In the genomic region with DNA sequence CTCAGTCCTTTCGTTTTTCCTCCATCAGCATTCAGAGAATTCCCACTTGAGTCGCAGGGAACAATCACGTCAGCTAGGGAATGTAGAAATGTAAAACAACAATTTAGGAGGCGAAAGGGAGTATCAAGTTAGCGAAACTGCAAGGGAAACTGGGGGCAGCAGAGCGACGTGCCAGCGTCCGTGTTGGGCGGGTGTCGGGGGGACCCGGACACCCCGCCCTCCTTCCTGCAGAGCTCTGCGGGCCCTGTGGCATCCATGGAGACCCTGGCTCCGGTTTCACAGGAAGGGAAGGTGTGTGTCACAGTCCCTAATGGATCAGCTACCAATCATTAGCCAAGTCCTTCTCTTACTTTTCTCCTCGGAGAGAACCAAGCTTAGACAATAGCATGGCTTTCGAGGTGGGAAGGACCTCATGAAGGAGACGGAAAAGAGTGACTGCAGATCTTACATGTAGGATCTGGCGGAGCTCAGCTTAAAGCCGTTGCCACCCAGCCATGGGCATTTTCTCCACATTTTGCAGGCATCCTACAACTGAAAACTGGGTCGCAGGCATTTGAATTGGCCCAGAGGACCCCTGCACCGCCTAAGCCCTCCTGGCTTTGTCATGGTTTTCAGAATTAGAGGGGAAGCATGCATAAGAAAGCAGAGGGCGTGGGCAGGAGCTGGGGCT, we compare ENCODE assay signal across 12 cellular contexts. TPM values are rescaled to one million over a fixed set of nuclear protein-coding genes. Genes with fewer than 3 reads are reported as not detected.
DNase-seq lines count a peak whose midpoint lies in the region; ATAC-seq and TF ChIP-seq lines count a peak whose summit lies in the region.
"Had no signal": no experiment of that assay in that cellular context is flagged by ENCODE, and none has a peak within 500 bp of the region (broad histone marks: within the 10 kb centered on the region; RNA-seq: fewer than 3 reads in every experiment).

No MANE protein-coding gene starts in this region.

- no peaks in the 10 kb centered on the region for H3K36me3 ChIP-seq in osteoblast (ENCODE audit: insufficient read depth, low read length)

- no peak for DNase-seq in AG04449 (ENCODE audit: low read depth, low spot score)
- DNase-seq in activated naive CD8-positive, alpha-beta T cell treated with anti-CD3 and anti-CD28 coated beads, Interleukin-2, amount 50 U/mL, for 24 hours, result no peak
- no peak for DNase-seq in osteoblast (ENCODE audit: insufficient read length, low spot score, missing footprints)
- no peak for DNase-seq in activated T-cell treated with anti-CD3 and anti-CD28 coated beads, Interleukin-2, amount 50 U/mL, for 24 hours
- DNase-seq in NCI-H187 (lab: John Stamatoyannopoulos, UW), result no peak
- DNase-seq in CD1c-positive myeloid dendritic cell (ENCODE audit: extremely low spot score), result no peak
- DNase-seq in germinal center (ENCODE audit: low spot score), result no peak
- DNase-seq: activated CD4-positive, alpha-beta T cell treated with anti-CD3 and anti-CD28 coated beads, Interleukin-2, amount 10 ng/mL, durations not matched to agents 7 days and 5 days; NCI-H345; SIG-M5 had no signal

- H3K4me1 ChIP-seq in osteoblast (ENCODE audit: insufficient read depth, low read length), result no peaks in the 10 kb centered on the region

- H3K27ac ChIP-seq in osteoblast (ENCODE audit: low read depth, low read length), result no peak overlapping the region

- peaks cover 5% of the 10 kb centered on the region for H3K27me3 Mint-ChIP-seq in activated naive CD8-positive, alpha-beta T cell treated with anti-CD3 and anti-CD28 coated beads, Interleukin-2, amount 50 U/mL, for 24 hours
- H3K27me3 Mint-ChIP-seq in activated T-cell treated with anti-CD3 and anti-CD28 coated beads, Interleukin-2, amount 50 U/mL, for 24 hours, result peaks cover 17% of the 10 kb centered on the region

- H3K4me3 ChIP-seq in AG04449 (ENCODE audit: low read depth, low read length) (peak overlapping the region; percentile 0; the same call in 1 of the 2 replicates), iPS-11a (ENCODE audit: low read depth, low read length) (peak overlapping the region; percentile 41), osteoblast (ENCODE audit: insufficient read depth, low read length) (peak overlapping the region; percentile 54)

- no peaks in the 10 kb centered on the region for H4K20me1 ChIP-seq in osteoblast (ENCODE audit: insufficient read depth, low read length)

- no peaks in the 10 kb centered on the region for H3K4me1 Mint-ChIP-seq in activated naive CD8-positive, alpha-beta T cell treated with anti-CD3 and anti-CD28 coated beads, Interleukin-2, amount 50 U/mL, for 24 hours
- peaks cover 1% of the 10 kb centered on the region for H3K4me1 Mint-ChIP-seq in activated T-cell treated with anti-CD3 and anti-CD28 coated beads, Interleukin-2, amount 50 U/mL, for 24 hours (ENCODE audit: low read depth)
- H3K4me1 Mint-ChIP-seq: activated CD4-positive, alpha-beta T cell treated with anti-CD3 and anti-CD28 coated beads, Interleukin-2, amount 10 ng/mL, durations not matched to agents 7 days and 5 days; IgD-negative memory B cell had no signal

- no peaks in the 10 kb centered on the region for H3K9me3 Mint-ChIP-seq in activated naive CD8-positive, alpha-beta T cell treated with anti-CD3 and anti-CD28 coated beads, Interleukin-2, amount 50 U/mL, for 24 hours
- H3K9me3 Mint-ChIP-seq in activated T-cell treated with anti-CD3 and anti-CD28 coated beads, Interleukin-2, amount 50 U/mL, for 24 hours, result no peaks in the 10 kb centered on the region
- H3K9me3 Mint-ChIP-seq: activated CD4-positive, alpha-beta T cell treated with anti-CD3 and anti-CD28 coated beads, Interleukin-2, amount 10 ng/mL, durations not matched to agents 7 days and 5 days had no signal

- no peak for ATAC-seq in activated naive CD8-positive, alpha-beta T cell treated with anti-CD3 and anti-CD28 coated beads, Interleukin-2, amount 50 U/mL, for 24 hours

- H3K27ac Mint-ChIP-seq in activated naive CD8-positive, alpha-beta T cell treated with anti-CD3 and anti-CD28 coated beads, Interleukin-2, amount 50 U/mL, for 24 hours, result no peak overlapping the region
- no peak overlapping the region for H3K27ac Mint-ChIP-seq in activated T-cell treated with anti-CD3 and anti-CD28 coated beads, Interleukin-2, amount 50 U/mL, for 24 hours
- H3K27ac Mint-ChIP-seq: activated CD4-positive, alpha-beta T cell treated with anti-CD3 and anti-CD28 coated beads, Interleukin-2, amount 10 ng/mL, durations not matched to agents 7 days and 5 days; IgD-negative memory B cell had no signal

- peak overlapping the region; percentile 22 for H3K4me3 Mint-ChIP-seq in activated naive CD8-positive, alpha-beta T cell treated with anti-CD3 and anti-CD28 coated beads, Interleukin-2, amount 50 U/mL, for 24 hours
- H3K4me3 Mint-ChIP-seq in activated T-cell treated with anti-CD3 and anti-CD28 coated beads, Interleukin-2, amount 50 U/mL, for 24 hours, result no peak overlapping the region
- H3K4me3 Mint-ChIP-seq: activated CD4-positive, alpha-beta T cell treated with anti-CD3 and anti-CD28 coated beads, Interleukin-2, amount 10 ng/mL, durations not matched to agents 7 days and 5 days had no signal

- H3K36me3 Mint-ChIP-seq in activated naive CD8-positive, alpha-beta T cell treated with anti-CD3 and anti-CD28 coated beads, Interleukin-2, amount 50 U/mL, for 24 hours (ENCODE audit: low read depth), result no peaks in the 10 kb centered on the region
- no peaks in the 10 kb centered on the region for H3K36me3 Mint-ChIP-seq in activated T-cell treated with anti-CD3 and anti-CD28 coated beads, Interleukin-2, amount 50 U/mL, for 24 hours (ENCODE audit: low read depth)
- H3K36me3 Mint-ChIP-seq: IgD-negative memory B cell had no signal

- no peaks in the 10 kb centered on the region for H3K79me2 ChIP-seq in osteoblast (ENCODE audit: insufficient read depth, low read length)

- H3K27me3 ChIP-seq in osteoblast (ENCODE audit: insufficient read depth, low read length), result no peaks in the 10 kb centered on the region

- H2AFZ ChIP-seq in osteoblast (ENCODE audit: low read length), result peak overlapping the region; percentile 44

- H3K9me3 ChIP-seq in osteoblast (ENCODE audit: low read depth, low read length), result no peaks in the 10 kb centered on the region

- TF ChIP-seq CTCF in AG04449 (IDR thresholded peaks at IDR 0.05; ENCODE audit: insufficient read depth, low read length, missing control alignments) (no peak), osteoblast (IDR thresholded peaks at IDR 0.05; ENCODE audit: extremely low read depth, low read depth, low read length) (no peak)

- peak overlapping the region; percentile 44 for H3K4me2 ChIP-seq in osteoblast (ENCODE audit: insufficient read depth, low read length)

- CTCF ChIA-PET in AG04449 (lab: Yijun Ruan, JAX), result no interaction called here

- POLR2A ChIA-PET in AG04449 (lab: Yijun Ruan, JAX), result interaction anchor here (0.6 kb wide), 1 partner anchor 102 kb away, joined by 3 read pairs; no protein-coding TSS in a partner anchor

RNA-seq across cellular contexts. Expression of a gene that starts 33.7 kb away (rescaled TPM):
- total RNA-seq in osteoblast, result 0.59 and 0.72 TPM in 2 replicates
- total RNA-seq: activated CD4-positive, alpha-beta T cell treated with anti-CD3 and anti-CD28 coated beads, Interleukin-2, amount 10 ng/mL, durations not matched to agents 7 days and 5 days had no signal

Comparison
In these comparisons a context has a peak if more than half of its experiments do, and no peak if none do; other contexts are left out.
1. H3K4me3 ChIP-seq: peak in every context shown above with its lines; median percentile 54 in osteoblast; 41 in iPS-11a; 0 in AG04449.